ENCODE assay signal across 22 cellular contexts in genomic region chr10:110110338-110110737, GRCh38.
DNase-seq lines count a peak whose midpoint lies in the region; ATAC-seq and TF ChIP-seq lines count a peak whose summit lies in the region.
"Had no signal": no experiment of that assay in that cellular context is flagged by ENCODE, and none has a peak within 500 bp of the region (broad histone marks: within the 10 kb centered on the region; RNA-seq: fewer than 3 reads in every experiment).

No MANE protein-coding gene starts in this region.

- H3K36me3 ChIP-seq in vagina = peaks cover 0 to 22% of the 10 kb centered on the region in 2 donors

- POLR2A ChIA-PET in activated CD4-positive, alpha-beta memory T cell treated with anti-CD3 and anti-CD28 coated beads for 36 hours (lab: Charles Lee) = interaction anchor here (0.6 to 1.3 kb wide), 3 partner anchors 38 to 100 kb away, joined by 3 to 4 read pairs (median 4); no protein-coding TSS in a partner anchor
- POLR2A ChIA-PET in activated CD4-positive, alpha-beta memory T cell treated with anti-CD3 and anti-CD28 coated beads, Interleukin-2, amount 10 ng/mL, durations not matched to agents 7 days and 5 days (lab: Charles Lee) = interaction anchor here (1.1 to 1.2 kb wide), 2 partner anchors 15 to 19 kb away, joined by 3 read pairs; no protein-coding TSS in a partner anchor

- peak overlapping the region; percentile 57 for H3K27ac Mint-ChIP-seq in activated CD4-positive, alpha-beta memory T cell treated with anti-CD3 and anti-CD28 coated beads for 36 hours
- H3K27ac Mint-ChIP-seq in activated CD4-positive, alpha-beta memory T cell treated with anti-CD3 and anti-CD28 coated beads, Interleukin-2, amount 10 ng/mL, durations not matched to agents 7 days and 5 days = no peak overlapping the region
- peak overlapping the region; percentile 14 for H3K27ac Mint-ChIP-seq in activated naive CD8-positive, alpha-beta T cell treated with anti-CD3 and anti-CD28 coated beads for 36 hours
- H3K27ac Mint-ChIP-seq: nephron progenitor cell; T-helper 1 cell treated with Interleukin-12 subunit alpha and Interleukin-12 subunit beta and Interleukin-4 antibody, amounts not matched to agents 30 μg/mL and 1 μg/mL, for 36 hours had no signal

- ATAC-seq in GM18867 (IDR thresholded peaks at IDR 0.05; ENCODE audit: unreplicated experiment) = peak; percentile 75
- ATAC-seq: psoas muscle, upper lobe of right lung had no signal

- TF ChIP-seq POLR2A in vagina (IDR thresholded peaks at IDR 0.05) = no peak

- CTCF ChIA-PET in activated CD4-positive, alpha-beta memory T cell treated with anti-CD3 and anti-CD28 coated beads for 36 hours (lab: Charles Lee) = interaction anchor here (0.8 to 1.8 kb wide), 4 partner anchors 11 to 132 kb away, joined by 3 to 5 read pairs (median 4); no protein-coding TSS in a partner anchor
- CTCF ChIA-PET in activated CD4-positive, alpha-beta memory T cell treated with anti-CD3 and anti-CD28 coated beads, Interleukin-2, amount 10 ng/mL, durations not matched to agents 7 days and 5 days (lab: Charles Lee) = interaction anchor here (1.4 to 1.5 kb wide), 2 partner anchors 8 to 28 kb away, joined by 3 read pairs; no protein-coding TSS in a partner anchor

- no peaks in the 10 kb centered on the region for H3K4me1 ChIP-seq in vagina
- H3K4me1 ChIP-seq: adrenal gland, psoas muscle, upper lobe of right lung had no signal

- intact Hi-C loops in activated CD4-positive, alpha-beta memory T cell treated with anti-CD3 and anti-CD28 coated beads for 36 hours (cut with micrococcal nuclease) = no loop called here
- intact Hi-C loops in vagina (cut with DNase I) = no loop called here

- peaks cover 29% of the 10 kb centered on the region for H3K4me1 Mint-ChIP-seq in activated CD4-positive, alpha-beta memory T cell treated with anti-CD3 and anti-CD28 coated beads for 36 hours (ENCODE audit: low read depth)
- H3K4me1 Mint-ChIP-seq in activated CD4-positive, alpha-beta memory T cell treated with anti-CD3 and anti-CD28 coated beads, Interleukin-2, amount 10 ng/mL, durations not matched to agents 7 days and 5 days = peaks cover 7% of the 10 kb centered on the region
- H3K4me1 Mint-ChIP-seq in activated naive CD8-positive, alpha-beta T cell treated with anti-CD3 and anti-CD28 coated beads for 36 hours = peaks cover 23% of the 10 kb centered on the region
- H3K4me1 Mint-ChIP-seq: nephron progenitor cell had no signal

- peaks cover 22% of the 10 kb centered on the region for H3K36me3 Mint-ChIP-seq in activated CD4-positive, alpha-beta memory T cell treated with anti-CD3 and anti-CD28 coated beads for 36 hours
- peaks cover 84% of the 10 kb centered on the region for H3K36me3 Mint-ChIP-seq in activated CD4-positive, alpha-beta memory T cell treated with anti-CD3 and anti-CD28 coated beads, Interleukin-2, amount 10 ng/mL, durations not matched to agents 7 days and 5 days (ENCODE audit: low read depth)
- H3K36me3 Mint-ChIP-seq in activated naive CD8-positive, alpha-beta T cell treated with anti-CD3 and anti-CD28 coated beads for 36 hours = peaks cover 35% of the 10 kb centered on the region

- peak; percentile 31 for DNase-seq in activated CD4-positive, alpha-beta memory T cell treated with anti-CD3 and anti-CD28 coated beads for 36 hours
- no peak for DNase-seq in activated CD4-positive, alpha-beta memory T cell treated with anti-CD3 and anti-CD28 coated beads, Interleukin-2, amount 10 ng/mL, durations not matched to agents 7 days and 5 days
- no peak for DNase-seq in activated naive CD8-positive, alpha-beta T cell treated with anti-CD3 and anti-CD28 coated beads for 36 hours
- DNase-seq in renal cortical epithelial cell (ENCODE audit: low read depth) = peak; percentile 57
- no peak for DNase-seq in vagina (ENCODE audit: extremely low spot score in 2 of 2)
- no peak for DNase-seq in NCI-H345 treated with DMSO at 0.1 percent for 48 hours (lab: John Stamatoyannopoulos, UW; ENCODE audit: unreplicated experiment)
- DNase-seq in amygdala (lab: John Stamatoyannopoulos, UW) = no peak
- DNase-seq: activated CD8-positive, alpha-beta memory T cell treated with anti-CD3 and anti-CD28 coated beads, Interleukin-2, amount 50 U/mL, for 48 hours; adrenal gland; EL; glutamatergic neuron; mammary epithelial cell; MM.1S; NCI-H187 treated with DMSO at 0.1 percent for 48 hours; NCI-H345; nephron progenitor cell; psoas muscle; stimulated activated CD4-positive, alpha-beta T cell treated with anti-CD3 and anti-CD28 coated beads, Interleukin-12 subunit alpha, Interleukin-12 subunit beta, amount 100 ng/mL, for 4 hours; stimulated activated naive CD4-positive, alpha-beta T cell treated with Interleukin-2 at 50 U/mL for 16 hours; upper lobe of right lung had no signal

- no peaks in the 10 kb centered on the region for H3K9me3 ChIP-seq in vagina
- H3K9me3 ChIP-seq: adrenal gland, psoas muscle, upper lobe of right lung had no signal

- no peaks in the 10 kb centered on the region for H3K27me3 ChIP-seq in vagina
- H3K27me3 ChIP-seq: adrenal gland, upper lobe of right lung had no signal

- no peak overlapping the region for H3K4me3 Mint-ChIP-seq in activated CD4-positive, alpha-beta memory T cell treated with anti-CD3 and anti-CD28 coated beads for 36 hours
- H3K4me3 Mint-ChIP-seq in activated CD4-positive, alpha-beta memory T cell treated with anti-CD3 and anti-CD28 coated beads, Interleukin-2, amount 10 ng/mL, durations not matched to agents 7 days and 5 days = no peak overlapping the region
- H3K4me3 Mint-ChIP-seq in activated naive CD8-positive, alpha-beta T cell treated with anti-CD3 and anti-CD28 coated beads for 36 hours = no peak overlapping the region
- H3K4me3 Mint-ChIP-seq: nephron progenitor cell; T-helper 1 cell treated with Interleukin-12 subunit alpha and Interleukin-12 subunit beta and Interleukin-4 antibody, amounts not matched to agents 30 μg/mL and 1 μg/mL, for 36 hours had no signal

- TF ChIP-seq CTCF in vagina (IDR thresholded peaks at IDR 0.05) = no peak

- no peak overlapping the region for H3K27ac ChIP-seq in vagina
- H3K27ac ChIP-seq: adrenal gland, psoas muscle, upper lobe of right lung had no signal

- no peaks in the 10 kb centered on the region for H3K27me3 Mint-ChIP-seq in activated CD4-positive, alpha-beta memory T cell treated with anti-CD3 and anti-CD28 coated beads for 36 hours
- no peaks in the 10 kb centered on the region for H3K27me3 Mint-ChIP-seq in activated CD4-positive, alpha-beta memory T cell treated with anti-CD3 and anti-CD28 coated beads, Interleukin-2, amount 10 ng/mL, durations not matched to agents 7 days and 5 days
- H3K27me3 Mint-ChIP-seq in activated naive CD8-positive, alpha-beta T cell treated with anti-CD3 and anti-CD28 coated beads for 36 hours = no peaks in the 10 kb centered on the region

- no peaks in the 10 kb centered on the region for H3K9me3 Mint-ChIP-seq in activated CD4-positive, alpha-beta memory T cell treated with anti-CD3 and anti-CD28 coated beads for 36 hours
- H3K9me3 Mint-ChIP-seq in activated CD4-positive, alpha-beta memory T cell treated with anti-CD3 and anti-CD28 coated beads, Interleukin-2, amount 10 ng/mL, durations not matched to agents 7 days and 5 days = no peaks in the 10 kb centered on the region
- no peaks in the 10 kb centered on the region for H3K9me3 Mint-ChIP-seq in activated naive CD8-positive, alpha-beta T cell treated with anti-CD3 and anti-CD28 coated beads for 36 hours
- H3K9me3 Mint-ChIP-seq: nephron progenitor cell; T-helper 1 cell treated with Interleukin-12 subunit alpha and Interleukin-12 subunit beta and Interleukin-4 antibody, amounts not matched to agents 30 μg/mL and 1 μg/mL, for 36 hours had no signal

- no peak overlapping the region for H3K4me3 ChIP-seq in vagina
- H3K4me3 ChIP-seq: adrenal gland, psoas muscle, upper lobe of right lung had no signal

Comparison
In these comparisons a context has a peak if more than half of its experiments do, and no peak if none do; other contexts are left out.
1. DNase-seq: peak in activated CD4-positive, alpha-beta memory T cell treated with anti-CD3 and anti-CD28 coated beads for 36 hours (single experiment) and renal cortical epithelial cell (single experiment); none in activated CD4-positive, alpha-beta memory T cell treated with anti-CD3 and anti-CD28 coated beads, Interleukin-2, amount 10 ng/mL, durations not matched to agents 7 days and 5 days (single experiment), activated naive CD8-positive, alpha-beta T cell treated with anti-CD3 and anti-CD28 coated beads for 36 hours (single experiment), vagina (0 of 2), NCI-H345 treated with DMSO at 0.1 percent for 48 hours (single experiment) and amygdala (0 of 56).